Comparison of ENCODE assay signal across 8 cellular contexts in the genomic region with DNA sequence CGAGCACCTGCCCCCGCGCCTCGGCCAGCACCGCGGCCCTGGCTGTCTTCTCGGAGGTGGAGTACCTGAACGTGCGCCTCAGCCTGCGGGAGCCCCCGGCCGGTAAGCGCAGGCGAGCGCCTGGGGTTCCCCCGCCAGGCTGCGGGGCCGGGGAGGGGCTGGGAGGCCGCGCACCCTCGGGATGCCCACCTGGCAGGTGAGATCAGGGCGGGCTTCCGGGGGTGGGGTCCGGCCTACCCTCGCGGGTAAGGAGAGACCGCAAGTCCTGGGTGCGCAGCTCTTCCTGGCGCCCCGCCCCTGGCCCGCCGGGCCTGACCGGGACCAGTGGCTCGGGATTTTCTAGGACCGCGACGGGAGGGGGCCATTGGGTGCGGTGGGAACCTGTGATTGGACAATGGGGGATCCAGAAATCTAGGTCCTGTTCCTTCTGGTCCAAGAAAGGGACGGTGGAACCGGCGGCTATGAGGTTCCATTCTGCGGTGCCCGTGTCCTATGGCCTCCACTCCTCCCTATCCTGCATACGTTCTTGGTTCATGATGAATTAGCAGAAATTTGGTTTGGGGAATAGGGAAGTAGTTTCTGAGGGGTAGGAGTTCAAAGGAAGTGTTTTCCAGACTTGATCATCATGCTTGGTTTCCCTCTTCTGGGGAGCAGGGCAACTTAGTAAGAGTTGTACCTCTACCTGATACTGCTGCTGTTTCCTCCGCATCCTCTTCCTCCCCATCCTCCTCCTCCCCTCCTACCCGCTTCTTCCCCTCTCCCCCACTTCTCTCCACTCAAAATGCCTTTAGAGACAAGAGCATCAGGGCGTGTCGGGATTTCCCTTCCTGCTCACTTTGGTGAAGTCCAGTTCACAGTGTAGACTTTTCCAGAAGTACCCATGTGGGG. TPM values are rescaled to one million over a fixed set of nuclear protein-coding genes. Genes with fewer than 3 reads are reported as not detected.
DNase-seq lines count a peak whose midpoint lies in the region; ATAC-seq and TF ChIP-seq lines count a peak whose summit lies in the region.

No MANE protein-coding gene starts in this region.

- no peak overlapping the region for H2BK5ac ChIP-seq in mesendoderm (ENCODE audit: low read length)

- H3K23ac ChIP-seq in mesendoderm (ENCODE audit: low read length) = no peak overlapping the region

- H3K36me3 Mint-ChIP-seq in endodermal cell (ENCODE audit: low read depth) = no peaks in the 10 kb centered on the region

- no peaks in the 10 kb centered on the region for H3K9me3 Mint-ChIP-seq in endodermal cell

- no peak overlapping the region for H2BK120ac ChIP-seq in mesendoderm (ENCODE audit: low read depth, low read length)

- H3K56ac ChIP-seq in mesendoderm (ENCODE audit: low read length) = peak overlapping the region; percentile 42

- no peak overlapping the region for H4K5ac ChIP-seq in mesendoderm (ENCODE audit: low read length)

- no peak for TF ChIP-seq POLR2A in suprapubic skin (IDR thresholded peaks at IDR 0.05)

- no peak overlapping the region for H2AK5ac ChIP-seq in mesendoderm (ENCODE audit: low read length)

- H3K4me3 ChIP-seq in endodermal cell (ENCODE audit: low read length) (peak overlapping the region; percentile 79), mesendoderm (ENCODE audit: low read length) (peak overlapping the region; percentile 16), suprapubic skin (peak overlapping the region; percentile 92)

- H3K9ac ChIP-seq in endodermal cell (ENCODE audit: extremely low read depth, low read length, poor library complexity, severe bottlenecking) = no peak overlapping the region
- no peak overlapping the region for H3K9ac ChIP-seq in mesendoderm (ENCODE audit: low read length)

- H3K27ac ChIP-seq in endodermal cell (ENCODE audit: low read depth, low read length) (no peak overlapping the region), mesendoderm (ENCODE audit: low read depth, low read length) (no peak overlapping the region), suprapubic skin (peak overlapping the region; percentile 96)

- no peaks in the 10 kb centered on the region for H3K79me2 ChIP-seq in mesendoderm (ENCODE audit: control insufficient read depth, insufficient read depth, low read length)

- no peak overlapping the region for H3K27ac Mint-ChIP-seq in endodermal cell

- H3K27me3 Mint-ChIP-seq in endodermal cell (ENCODE audit: insufficient read depth) = peaks cover 17% of the 10 kb centered on the region

- no peak overlapping the region for H4K8ac ChIP-seq in mesendoderm (ENCODE audit: low read depth, low read length)

- H3K18ac ChIP-seq in mesendoderm (ENCODE audit: low read length) = no peak overlapping the region

- H3K36me3 ChIP-seq in endodermal cell (ENCODE audit: control insufficient read depth, insufficient read depth, low read length) (no peaks in the 10 kb centered on the region), mesendoderm (ENCODE audit: control insufficient read depth, insufficient read depth, low read length) (no peaks in the 10 kb centered on the region), suprapubic skin (peaks cover 3% of the 10 kb centered on the region)

- H3K4me1 Mint-ChIP-seq in endodermal cell = peaks cover 7% of the 10 kb centered on the region

- peak; percentile 11 for DNase-seq in activated gamma-delta T cell (lab: John Stamatoyannopoulos, UW)
- DNase-seq in activated gamma-delta T cell treated with Interleukin-2 at 50 U/mL for 16 hours = no peak
- DNase-seq in T-helper 22 cell (ENCODE audit: low read depth) = peak; percentile 7
- DNase-seq in endodermal cell = peak; percentile 82
- peak; percentile 27 for DNase-seq in mesendoderm
- DNase-seq in suprapubic skin (ENCODE audit: low spot score in 2 of 2) = peak; percentile 83 to 86
- no peak for DNase-seq in SHP77 (lab: John Stamatoyannopoulos, UW)

- ATAC-seq in HG03097 (IDR thresholded peaks at IDR 0.05; ENCODE audit: low FRiP score, unreplicated experiment) = no peak

- TF ChIP-seq CTCF in endodermal cell (conservative IDR thresholded peaks at IDR 0.05) = no peak
- no peak for TF ChIP-seq CTCF in suprapubic skin (IDR thresholded peaks at IDR 0.05)

- H3K9me3 ChIP-seq in endodermal cell (ENCODE audit: control insufficient read depth, low read length) (no peaks in the 10 kb centered on the region), suprapubic skin (no peaks in the 10 kb centered on the region)

- no peaks in the 10 kb centered on the region for H3K79me1 ChIP-seq in mesendoderm (ENCODE audit: low read length)

- 8 to 35% methylated on average over 9 to 48 of the region's 48 CpGs for WGBS in endodermal cell (ENCODE audit: insufficient coverage in 1 of 2, insufficient read length in 1 of 2), 2 experiments
- WGBS in mesendoderm (ENCODE audit: extremely low coverage, insufficient coverage, low lambda C conversion rate) = no CpG with 5 or more reads among the region's 48 CpGs
- 6% methylated on average over 28 of the region's 48 CpGs for WGBS in suprapubic skin

- no peak overlapping the region for H2BK15ac ChIP-seq in mesendoderm (replicated peaks; ENCODE audit: low read depth)

- H3K4me1 ChIP-seq in endodermal cell (ENCODE audit: control insufficient read depth, insufficient read depth, low read length) (no peaks in the 10 kb centered on the region), mesendoderm (ENCODE audit: control insufficient read depth, low read depth, low read length) (no peaks in the 10 kb centered on the region), suprapubic skin (peaks cover 61% of the 10 kb centered on the region)

- TF ChIP-seq EP300 in suprapubic skin (IDR thresholded peaks at IDR 0.05) = no peak

- H3K4ac ChIP-seq in mesendoderm (ENCODE audit: low read depth, low read length) = no peak overlapping the region

- H3K27me3 ChIP-seq in endodermal cell (ENCODE audit: control insufficient read depth, insufficient read depth, low read length, poor library complexity, severe bottlenecking) (peaks cover 38% of the 10 kb centered on the region), mesendoderm (ENCODE audit: insufficient read depth, low read length, poor library complexity) (no peaks in the 10 kb centered on the region), suprapubic skin (no peaks in the 10 kb centered on the region)

- peak overlapping the region; percentile 59 for H3K4me3 Mint-ChIP-seq in endodermal cell

- H3K4me2 ChIP-seq in mesendoderm (ENCODE audit: low read length) = peak overlapping the region; percentile 80

RNA-seq across cellular contexts. Expression of a gene that starts 0.8 kb away (rescaled TPM):
- total RNA-seq in endodermal cell (1 to 10 TPM; 2.1 TPM), suprapubic skin (10 to 100 TPM; 57.7 to 67.1 (median 66.3) TPM)
- 1.7 TPM for polyA plus RNA-seq in endodermal cell (2013, experiment 1 of 2)
- 2.4 TPM for polyA plus RNA-seq in endodermal cell (2013, experiment 2 of 2)
- polyA plus RNA-seq in mesendoderm (2013, experiment 1 of 2) = 0.72 TPM
- polyA plus RNA-seq in mesendoderm (2013, experiment 2 of 2) = 0.71 TPM

Comparison
In these comparisons a context has a peak if more than half of its experiments do, and no peak if none do; other contexts are left out.
1. DNase-seq: peak in activated gamma-delta T cell (single experiment), T-helper 22 cell (single experiment), endodermal cell (single experiment), mesendoderm (single experiment) and suprapubic skin (2 of 2); none in activated gamma-delta T cell treated with Interleukin-2 at 50 U/mL for 16 hours (single experiment) and SHP77 (0 of 2).
2. H3K4me3 ChIP-seq: peak in every context shown above with its lines; median percentile 92 in suprapubic skin; 79 in endodermal cell; 16 in mesendoderm.
3. RNA of a gene that starts 0.8 kb away (total RNA-seq): 57.7 to 67.1 TPM in suprapubic skin; 2.1 TPM in endodermal cell; every median in the first group is over 10 times any median in the second.